Comparison of ENCODE assay signal across 9 cellular contexts in the genomic region with DNA sequence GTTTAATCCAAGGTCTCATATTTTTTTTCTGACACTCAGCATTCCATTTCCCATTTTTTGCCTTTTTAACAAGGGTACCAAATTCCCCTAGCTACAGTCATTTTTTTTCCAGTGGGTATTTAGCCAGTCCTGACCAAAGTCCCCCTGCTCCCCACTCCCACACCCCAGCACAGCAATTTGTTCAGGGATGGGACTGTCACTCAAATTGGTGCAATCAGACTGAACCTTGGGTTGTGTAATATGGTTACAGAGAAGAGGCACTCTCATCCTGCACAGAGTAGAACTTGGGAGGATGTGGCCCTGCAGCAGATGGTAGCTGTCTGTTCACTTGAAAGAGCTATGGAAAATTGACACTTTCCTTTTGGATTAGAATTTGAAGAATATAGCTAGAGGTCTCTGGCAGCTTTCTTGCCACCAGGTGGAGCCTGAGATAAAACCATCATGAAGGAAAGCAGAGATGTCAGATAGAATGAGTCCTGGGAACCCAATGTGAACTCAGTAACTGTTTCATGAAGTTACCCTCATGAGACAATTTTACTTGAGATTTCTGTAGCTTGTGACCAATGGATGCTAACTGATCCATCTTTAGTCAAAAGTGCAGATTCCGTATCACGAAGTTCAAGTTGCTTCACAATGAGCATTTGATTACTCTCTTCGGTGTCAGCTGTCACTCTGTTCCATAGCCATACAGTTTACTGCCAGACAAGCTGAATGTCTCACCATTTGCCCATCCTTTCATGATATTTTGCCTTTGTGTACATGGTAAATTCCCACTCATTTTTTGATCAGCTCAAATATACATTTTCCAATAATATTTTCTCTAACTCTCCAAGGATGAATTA.
A peak's percentile ranks its signal among the peaks of the same experiment; 100 is the strongest.
DNase-seq lines count a peak whose midpoint lies in the region; ATAC-seq, FAIRE-seq and TF ChIP-seq lines count a peak whose summit lies in the region.
"Had no signal": no experiment of that assay in that cellular context is flagged by ENCODE, and none has a peak within 500 bp of the region (broad histone marks: within the 10 kb centered on the region; RNA-seq: fewer than 3 reads in every experiment).

No MANE protein-coding gene starts in this region.

- no peaks in the 10 kb centered on the region for H3K9me3 ChIP-seq in HepG2 (ENCODE audit: low read length)

- no peak overlapping the region for H3K4me3 ChIP-seq in HepG2 (replicated peaks in 1 of 3; ENCODE audit: insufficient read depth in 1 of 3, low read depth in 2 of 3, low read length in 3 of 3)

- no peak for FAIRE-seq in HepG2 (lab: Jason Lieb, UNC)
- FAIRE-seq: endometrium had no signal

- H4K20me1 ChIP-seq in HepG2 (ENCODE audit: insufficient read depth, low read length), result no peaks in the 10 kb centered on the region

- ATAC-seq in GM19351 (IDR thresholded peaks at IDR 0.05; ENCODE audit: unreplicated experiment), result peak; percentile 75
- ATAC-seq in HepG2, result peak; percentile 76

- TF ChIP-seq POLR2A in HepG2 (IDR thresholded peaks at IDR 0.05; ENCODE audit: insufficient read depth in 1 of 2, low read depth in 2 of 2, low read length in 2 of 2), result no peak

- WGBS in HepG2 (ENCODE audit: low lambda C conversion rate), result 33% methylated on average over 3 of the region's 3 CpGs

- no peaks in the 10 kb centered on the region for H3K79me2 ChIP-seq in HepG2 (ENCODE audit: insufficient read depth, low read length)

- no TSS peak for BruUV-seq in HepG2 (replicated peaks; lab: Mats Ljungman, UMichigan)

- peak; percentile 55 for TF ChIP-seq CTCF in AG09319 (IDR thresholded peaks at IDR 0.05; ENCODE audit: low read depth, low read length)
- peak; percentile 41; the same call in 1 of the 2 replicates for TF ChIP-seq CTCF in HepG2 (CRISPR knock-in tag; IDR thresholded peaks at IDR 0.05)

- DNase-seq in AG09319 (ENCODE audit: extremely low read depth, low read depth) (no peak), NCI-H146 treated with DMSO at 0.1 percent for 48 hours (lab: John Stamatoyannopoulos, UW; ENCODE audit: unreplicated experiment) (peak; percentile 31), amniotic stem cell (lab: John Stamatoyannopoulos, UW) (peak; percentile 63), HepG2 (ENCODE audit: low spot score) (peak; percentile 27), T1000 (lab: John Stamatoyannopoulos, UW) (no peak)
- no peak for DNase-seq in stimulated activated CD4-positive, alpha-beta T cell treated with anti-CD3 and anti-CD28 coated beads, Interleukin-12 subunit alpha, Interleukin-12 subunit beta, amount 100 ng/mL, for 4 hours
- no peak for DNase-seq in central memory CD4-positive, alpha-beta T cell

- H3K27me3 ChIP-seq in HepG2 (ENCODE audit: control insufficient read depth in 1 of 2, insufficient read depth in 2 of 2, low read length in 2 of 2), result no peaks in the 10 kb centered on the region

- TF ChIP-seq RAD21 in HepG2 (CRISPR knock-in tag; IDR thresholded peaks at IDR 0.05), result no peak

- no peak overlapping the region for H3K27ac ChIP-seq in HepG2 (ENCODE audit: extremely low read length, insufficient read depth, low read length)

- no peaks in the 10 kb centered on the region for H3K36me3 ChIP-seq in HepG2 (replicated peaks in 1 of 2; ENCODE audit: control insufficient read depth in 1 of 2, insufficient read depth in 2 of 2, low read length in 2 of 2)

- H2AFZ ChIP-seq in HepG2 (ENCODE audit: low read length), result no peak overlapping the region

- TF ChIP-seq EP300 in HepG2 (IDR thresholded peaks at IDR 0.05; ENCODE audit: low read depth in 2 of 2, low read length in 2 of 2) (no peak), HepG2 (CRISPR knock-in tag; IDR thresholded peaks at IDR 0.05; ENCODE audit: borderline replicate concordance) (no peak)

- in situ Hi-C loops in HepG2 (cut with HindIII; ENCODE audit: extremely low pct_ligation_motif_present, low pct_unique_long_range_greater_than_20kb), result no loop called here

- intact Hi-C loops in HepG2 (cut with micrococcal nuclease; ENCODE audit: unreplicated experiment), result loop anchor here (1.0 kb wide), 2 partner anchors 114 to 875 kb away; no protein-coding TSS in a partner anchor

- CTCF ChIA-PET in HepG2 (lab: Yijun Ruan, JAX; ENCODE audit: low intra/inter-chr PET ratio, low total read pairs), result no interaction called here

- H3K9ac ChIP-seq in HepG2 (ENCODE audit: insufficient read depth, low read depth, low read length), result no peak overlapping the region

- no peak overlapping the region for H3K4me2 ChIP-seq in HepG2 (ENCODE audit: low read depth, low read length)

- no peaks in the 10 kb centered on the region for H3K4me1 ChIP-seq in HepG2 (ENCODE audit: insufficient read depth, low read length)

- POLR2A ChIA-PET in HepG2 (lab: Yijun Ruan, JAX), result no interaction called here

TF ChIP-seq in HepG2, 621 proteins besides CTCF, POLR2A, EP300 and RAD21:
- TF ChIP-seq SMC3 (IDR thresholded peaks at IDR 0.05; ENCODE audit: low read length) (peak; percentile 53), STAG1 (CRISPR knock-in tag; IDR thresholded peaks at IDR 0.05) (peak; percentile 41; the same call in 1 of the 2 replicates), ZNF460 (CRISPR knock-in tag; IDR thresholded peaks at IDR 0.05; ENCODE audit: borderline replicate concordance) (no peak)

Comparison
In these comparisons a context has a peak if more than half of its experiments do, and no peak if none do; other contexts are left out.
1. DNase-seq: peak in NCI-H146 treated with DMSO at 0.1 percent for 48 hours (single experiment), amniotic stem cell (single experiment) and HepG2 (single experiment); none in AG09319 (single experiment), T1000 (single experiment), stimulated activated CD4-positive, alpha-beta T cell treated with anti-CD3 and anti-CD28 coated beads, Interleukin-12 subunit alpha, Interleukin-12 subunit beta, amount 100 ng/mL, for 4 hours (single experiment) and central memory CD4-positive, alpha-beta T cell (single experiment).